ENCODE assay signal across 26 cellular contexts in the genomic region with DNA sequence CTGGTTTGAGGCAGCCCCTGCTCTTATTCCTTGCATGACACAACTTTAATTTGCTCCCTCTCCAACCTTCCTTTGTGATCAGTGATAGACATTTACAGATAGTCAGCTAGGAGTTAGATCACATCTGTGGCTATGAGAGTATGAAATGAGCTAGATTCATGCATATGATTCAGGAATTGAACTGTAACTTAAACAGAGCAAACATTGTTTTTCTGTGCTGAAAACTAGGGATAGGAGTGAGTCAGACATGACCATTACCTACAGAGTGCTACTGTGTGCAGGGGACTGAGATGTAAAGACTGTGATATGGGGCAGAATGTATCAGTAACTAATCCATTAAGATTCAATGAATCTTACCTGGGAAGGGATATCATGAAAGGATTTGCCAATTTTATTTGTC.
"Had no signal": no experiment of that assay in that cellular context is flagged by ENCODE, and none has a peak within 500 bp of the region (broad histone marks: within the 10 kb centered on the region; RNA-seq: fewer than 3 reads in every experiment).

No MANE protein-coding gene starts in this region.

- H3K9me3 ChIP-seq: adrenal gland, MG63, Peyer's patch had no signal

- H3K27ac ChIP-seq: adrenal gland, Peyer's patch, RWPE1, SJSA1 had no signal

- H3K4me3 Mint-ChIP-seq: activated CD8-positive, alpha-beta T cell treated with anti-CD3 and anti-CD28 coated beads for 36 hours; activated naive CD8-positive, alpha-beta T cell treated with anti-CD3 and anti-CD28 coated beads, Interleukin-2, amount 10 ng/mL, durations not matched to agents 7 days and 5 days; activated T-cell treated with anti-CD3 and anti-CD28 coated beads, Interleukin-2, amount 50 U/mL, for 72 hours; central memory CD8-positive, alpha-beta T cell; T-helper 1 cell treated with Interleukin-12 subunit alpha and Interleukin-12 subunit beta and Interleukin-4 antibody, amounts not matched to agents 30 μg/mL and 1 μg/mL, for 36 hours had no signal

- H3K36me3 Mint-ChIP-seq: activated naive CD8-positive, alpha-beta T cell treated with anti-CD3 and anti-CD28 coated beads, Interleukin-2, amount 10 ng/mL, durations not matched to agents 7 days and 5 days had no signal

- H3K27me3 ChIP-seq: adrenal gland, Peyer's patch, SJSA1 had no signal

- ATAC-seq: activated CD4-positive, CD25-positive, alpha-beta regulatory T cell treated with anti-CD3 and anti-CD28 coated beads, Interleukin-2, amount 50 U/mL, for 24 hours; activated CD8-positive, alpha-beta T cell treated with anti-CD3 and anti-CD28 coated beads for 36 hours; activated T-cell treated with anti-CD3 and anti-CD28 coated beads, Interleukin-2, amount 50 U/mL, for 72 hours had no signal

- H3K4me1 ChIP-seq: adrenal gland, Peyer's patch, SJSA1 had no signal

- DNase-seq: activated CD4-positive, alpha-beta T cell treated with anti-CD3 and anti-CD28 coated beads for 4 hours; activated CD8-positive, alpha-beta memory T cell treated with anti-CD3 and anti-CD28 coated beads, Interleukin-2, amount 50 U/mL, for 4 hours; activated CD8-positive, alpha-beta T cell treated with anti-CD3 and anti-CD28 coated beads for 36 hours; activated naive CD4-positive, alpha-beta T cell treated with anti-CD3 and anti-CD28 coated beads, Interleukin-2, amount 50 U/mL, for 16 hours; activated naive CD8-positive, alpha-beta T cell treated with anti-CD3 and anti-CD28 coated beads, Interleukin-2, amount 10 ng/mL, durations not matched to agents 7 days and 5 days; activated T-cell treated with anti-CD3 and anti-CD28 coated beads, Interleukin-2, amount 50 U/mL, for 72 hours; adrenal gland; aorta; MG63; MV-4-11; NCI-H1092 treated with DMSO at 0.1 percent for 48 hours; NCI-H1417 treated with DMSO at 0.1 percent for 48 hours; NCI-H1694 treated with DMSO at 0.1 percent for 48 hours; NCI-H2029 treated with DMSO at 0.1 percent for 48 hours; NCI-H345; NCI-H510A; NCI-H526 treated with DMSO at 0.1 percent for 48 hours; NCI-H82; OCI-M1; Peyer's patch; SHP77 had no signal

- H3K27ac Mint-ChIP-seq: activated CD8-positive, alpha-beta T cell treated with anti-CD3 and anti-CD28 coated beads for 36 hours; activated naive CD8-positive, alpha-beta T cell treated with anti-CD3 and anti-CD28 coated beads, Interleukin-2, amount 10 ng/mL, durations not matched to agents 7 days and 5 days; activated T-cell treated with anti-CD3 and anti-CD28 coated beads, Interleukin-2, amount 50 U/mL, for 72 hours; T-helper 1 cell treated with Interleukin-12 subunit alpha and Interleukin-12 subunit beta and Interleukin-4 antibody, amounts not matched to agents 30 μg/mL and 1 μg/mL, for 36 hours had no signal

- H3K4me3 ChIP-seq: adrenal gland, MG63, Peyer's patch, SJSA1 had no signal

- H3K9me3 Mint-ChIP-seq: activated CD8-positive, alpha-beta T cell treated with anti-CD3 and anti-CD28 coated beads for 36 hours had no signal

- H3K36me3 ChIP-seq: adrenal gland, MG63, Peyer's patch, SJSA1 had no signal

- H3K4me1 Mint-ChIP-seq: activated naive CD8-positive, alpha-beta T cell treated with anti-CD3 and anti-CD28 coated beads, Interleukin-2, amount 10 ng/mL, durations not matched to agents 7 days and 5 days; central memory CD8-positive, alpha-beta T cell had no signal

- H3K27me3 Mint-ChIP-seq: activated CD8-positive, alpha-beta T cell treated with anti-CD3 and anti-CD28 coated beads for 36 hours; activated naive CD8-positive, alpha-beta T cell treated with anti-CD3 and anti-CD28 coated beads, Interleukin-2, amount 10 ng/mL, durations not matched to agents 7 days and 5 days; central memory CD8-positive, alpha-beta T cell had no signal
